In genomic region chr20:60100780-60101179, GRCh38 we compare ENCODE assay signal across 20 cellular contexts.
DNase-seq lines count a peak whose midpoint lies in the region; ATAC-seq, FAIRE-seq and TF ChIP-seq lines count a peak whose summit lies in the region.
"Had no signal": no experiment of that assay in that cellular context is flagged by ENCODE, and none has a peak within 500 bp of the region (broad histone marks: within the 10 kb centered on the region; RNA-seq: fewer than 3 reads in every experiment).

No MANE protein-coding gene starts in this region.

- H3K9me3 ChIP-seq in BLaER1 (peaks cover 23% of the 10 kb centered on the region), GM12878 (replicated peaks; ENCODE audit: control insufficient read depth, insufficient read depth, low read length) (no peaks in the 10 kb centered on the region)
- H3K9me3 ChIP-seq: breast epithelium, gastrocnemius medialis, ovary, SK-N-SH had no signal

- H3K4me1 ChIP-seq in BLaER1 (peaks cover 82% of the 10 kb centered on the region), GM12878 (ENCODE audit: control insufficient read depth, insufficient read depth, low read length) (no peaks in the 10 kb centered on the region)
- H3K4me1 ChIP-seq: breast epithelium had no signal

- ATAC-seq in GM18907 (IDR thresholded peaks at IDR 0.05; ENCODE audit: unreplicated experiment) (peak; percentile 83), HG03460 (IDR thresholded peaks at IDR 0.05; ENCODE audit: unreplicated experiment) (peak; percentile 92), GM12878 (no peak)
- ATAC-seq in stimulated activated effector memory CD8-positive, alpha-beta T cell treated with anti-CD3 and anti-CD28 coated beads, Interleukin-12 subunit alpha, Interleukin-12 subunit beta, amount 100 ng/mL, for 72 hours = no peak
- ATAC-seq: gastrocnemius medialis, left ventricle myocardium superior had no signal

- POLR2A ChIA-PET in GM12878 (lab: Charles Lee) = no interaction called here

- H3K4me2 ChIP-seq in BLaER1 (peak overlapping the region; percentile 86), GM12878 (ENCODE audit: control insufficient read depth, insufficient read depth) (no peak overlapping the region)
- H3K4me2 ChIP-seq: PC-9, SK-N-SH had no signal

- RAD21 ChIA-PET in GM12878 (lab: Charles Lee; ENCODE audit: unreplicated experiment) = no interaction called here

- TF ChIP-seq CTCF in GM12878 (IDR thresholded peaks at IDR 0.05 in 2 of 3, conservative IDR thresholded peaks at IDR 0.05 in 1 of 3; ENCODE audit: control insufficient read depth in 2 of 3, extremely low read depth in 1 of 3, insufficient read depth in 1 of 3, low read depth in 3 of 3, low read length in 3 of 3) (no peak), brain microvascular endothelial cell (IDR thresholded peaks at IDR 0.05; ENCODE audit: low read depth, low read length, missing control alignments) (no peak)

- in situ Hi-C loops in GM12878 (cut with MboI) = no loop called here
- in situ Hi-C loops in brain microvascular endothelial cell (cut with HindIII; ENCODE audit: low pct_ligation_motif_present, low sequenced_read_pairs) = no loop called here

- H4K20me1 ChIP-seq in BLaER1 (no peaks in the 10 kb centered on the region), GM12878 (ENCODE audit: control insufficient read depth, insufficient read depth) (no peaks in the 10 kb centered on the region)

- TF ChIP-seq POLR2A in GM12878 (IDR thresholded peaks at IDR 0.05; ENCODE audit: low read depth, low read length) = no peak

- H3K9ac ChIP-seq in BLaER1 (peak overlapping the region; percentile 48), GM12878 (ENCODE audit: control insufficient read depth, insufficient read depth, low read length) (no peak overlapping the region)
- H3K9ac ChIP-seq: SK-N-SH had no signal

- H3K4me3 Mint-ChIP-seq in stimulated activated effector memory CD8-positive, alpha-beta T cell treated with anti-CD3 and anti-CD28 coated beads, Interleukin-12 subunit alpha, Interleukin-12 subunit beta, amount 100 ng/mL, for 72 hours = no peak overlapping the region
- H3K4me3 Mint-ChIP-seq: activated naive CD8-positive, alpha-beta T cell treated with anti-CD3 and anti-CD28 coated beads for 36 hours; activated T-cell treated with anti-CD3 and anti-CD28 coated beads, Interleukin-2, amount 50 U/mL, for 24 hours had no signal

- H3K4me3 ChIP-seq in BLaER1 = 0 out of 2 replicates have a peak overlapping the region, but pooled peaks have one; percentile 1
- H3K4me3 ChIP-seq in GM12878 = no peak overlapping the region
- no peak overlapping the region for H3K4me3 ChIP-seq in brain microvascular endothelial cell (ENCODE audit: low read depth, low read length)
- H3K4me3 ChIP-seq: breast epithelium, gastrocnemius medialis, ovary, PC-9 had no signal

- H3K27ac Mint-ChIP-seq in stimulated activated effector memory CD8-positive, alpha-beta T cell treated with anti-CD3 and anti-CD28 coated beads, Interleukin-12 subunit alpha, Interleukin-12 subunit beta, amount 100 ng/mL, for 72 hours = no peak overlapping the region
- H3K27ac Mint-ChIP-seq: activated naive CD8-positive, alpha-beta T cell treated with anti-CD3 and anti-CD28 coated beads for 36 hours; activated T-cell treated with anti-CD3 and anti-CD28 coated beads, Interleukin-2, amount 50 U/mL, for 24 hours had no signal

- H3K9me3 Mint-ChIP-seq in stimulated activated effector memory CD8-positive, alpha-beta T cell treated with anti-CD3 and anti-CD28 coated beads, Interleukin-12 subunit alpha, Interleukin-12 subunit beta, amount 100 ng/mL, for 72 hours = no peaks in the 10 kb centered on the region
- H3K9me3 Mint-ChIP-seq: activated naive CD8-positive, alpha-beta T cell treated with anti-CD3 and anti-CD28 coated beads for 36 hours; activated T-cell treated with anti-CD3 and anti-CD28 coated beads, Interleukin-2, amount 50 U/mL, for 24 hours had no signal

- BruUV-seq in GM12878 (replicated peaks; lab: Mats Ljungman, UMichigan) = no TSS peak

- H3K27ac ChIP-seq in BLaER1 = peak overlapping the region; percentile 78; the same call in 1 of the 2 replicates
- H3K27ac ChIP-seq in GM12878 (ENCODE audit: control insufficient read depth, insufficient read depth) = no peak overlapping the region
- no peak overlapping the region for H3K27ac ChIP-seq in brain microvascular endothelial cell
- H3K27ac ChIP-seq: breast epithelium, gastrocnemius medialis, ovary, PC-9 had no signal

- no peaks in the 10 kb centered on the region for H3K36me3 Mint-ChIP-seq in stimulated activated effector memory CD8-positive, alpha-beta T cell treated with anti-CD3 and anti-CD28 coated beads, Interleukin-12 subunit alpha, Interleukin-12 subunit beta, amount 100 ng/mL, for 72 hours
- H3K36me3 Mint-ChIP-seq: activated naive CD8-positive, alpha-beta T cell treated with anti-CD3 and anti-CD28 coated beads for 36 hours had no signal

- no peak for TF ChIP-seq RAD21 in GM12878 (IDR thresholded peaks at IDR 0.05; ENCODE audit: insufficient read depth, low read depth, low read length)

- 2% methylated on average over 5 of the region's 5 CpGs for WGBS in GM12878 (ENCODE audit: insufficient coverage, insufficient replicate concordance, low lambda C conversion rate, missing lambda C conversion rate)

- CTCF ChIA-PET in GM12878 (lab: Yijun Ruan, JAX) = no interaction called here

- H3K27me3 ChIP-seq in BLaER1 = no peaks in the 10 kb centered on the region
- H3K27me3 ChIP-seq in GM12878 (replicated peaks in 1 of 2; ENCODE audit: control insufficient read depth in 2 of 2, insufficient read depth in 2 of 2, low read length in 1 of 2) = no peaks in the 10 kb centered on the region
- no peaks in the 10 kb centered on the region for H3K27me3 ChIP-seq in brain microvascular endothelial cell (replicated peaks)
- H3K27me3 ChIP-seq: breast epithelium, gastrocnemius medialis, ovary had no signal

- no peaks in the 10 kb centered on the region for H3K79me2 ChIP-seq in GM12878 (ENCODE audit: control insufficient read depth, insufficient read depth, low read length)

- DNase-seq in GM12878 (ENCODE audit: low read depth, low spot score) (no peak), NCI-H69 (lab: John Stamatoyannopoulos, UW) (no peak), NCI-H526 treated with DMSO at 0.1 percent for 48 hours (lab: John Stamatoyannopoulos, UW) (no peak), brain microvascular endothelial cell (no peak)
- DNase-seq in stimulated activated effector memory CD8-positive, alpha-beta T cell treated with anti-CD3 and anti-CD28 coated beads, Interleukin-12 subunit alpha, Interleukin-12 subunit beta, amount 100 ng/mL, for 72 hours (ENCODE audit: low spot score in 2 of 2) = no peak
- DNase-seq: activated CD4-positive, alpha-beta T cell treated with anti-CD3 and anti-CD28 coated beads for 4 hours; activated naive CD8-positive, alpha-beta T cell treated with anti-CD3 and anti-CD28 coated beads for 36 hours; activated T-cell treated with anti-CD3 and anti-CD28 coated beads, Interleukin-2, amount 50 U/mL, for 24 hours; dermis blood vessel endothelial cell; gastrocnemius medialis; left ventricle myocardium superior; NCI-H446 treated with DMSO at 0.1 percent for 48 hours; ovary; PC-9; SK-N-SH had no signal

- H3K4me1 Mint-ChIP-seq in stimulated activated effector memory CD8-positive, alpha-beta T cell treated with anti-CD3 and anti-CD28 coated beads, Interleukin-12 subunit alpha, Interleukin-12 subunit beta, amount 100 ng/mL, for 72 hours = peaks cover 12% of the 10 kb centered on the region

- H2AFZ ChIP-seq in GM12878 (ENCODE audit: control insufficient read depth, low read depth, low read length) = no peak overlapping the region
- H2AFZ ChIP-seq: PC-9 had no signal

- SMC1A ChIA-PET in GM12878 (lab: Charles Lee; ENCODE audit: uncharacterized antibody, unreplicated experiment) = no interaction called here

- H3K36me3 ChIP-seq in BLaER1 (no peaks in the 10 kb centered on the region), GM12878 (ENCODE audit: control insufficient read depth in 2 of 2, insufficient read depth in 2 of 2, low read length in 1 of 2) (no peaks in the 10 kb centered on the region), brain microvascular endothelial cell (replicated peaks) (no peaks in the 10 kb centered on the region)
- H3K36me3 ChIP-seq: breast epithelium, gastrocnemius medialis, ovary had no signal

- intact Hi-C loops in GM12878 (cut with micrococcal nuclease; ENCODE audit: unreplicated experiment) = no loop called here

- TF ChIP-seq EP300 in GM12878 (IDR thresholded peaks at IDR 0.05; ENCODE audit: borderline replicate concordance in 1 of 2, control insufficient read depth in 1 of 2, low read depth in 2 of 2, low read length in 2 of 2) = no peak

- no peak for FAIRE-seq in GM12878 (lab: Jason Lieb, UNC)
- FAIRE-seq: H54 had no signal

TF ChIP-seq in GM12878, 131 proteins besides CTCF, POLR2A, EP300 and RAD21:
- TF ChIP-seq RB1 (IDR thresholded peaks at IDR 0.05; ENCODE audit: borderline replicate concordance) = no peak
- no peak for TF ChIP-seq POLR2AphosphoS5 (IDR thresholded peaks at IDR 0.05; ENCODE audit: low read length)
- TF ChIP-seq ATF3 (IDR thresholded peaks at IDR 0.05; ENCODE audit: borderline replicate concordance, extremely low read depth, low read depth, low read length) = no peak
- peak; percentile 43; the same call in 1 of the 2 replicates for TF ChIP-seq PAX5 (IDR thresholded peaks at IDR 0.05; ENCODE audit: borderline replicate concordance, low read depth, low read length)

Comparison
In these comparisons a context has a peak if more than half of its experiments do, and no peak if none do; other contexts are left out.
1. ATAC-seq: peak in GM18907 (single experiment) and HG03460 (single experiment); none in GM12878 (single experiment) and stimulated activated effector memory CD8-positive, alpha-beta T cell treated with anti-CD3 and anti-CD28 coated beads, Interleukin-12 subunit alpha, Interleukin-12 subunit beta, amount 100 ng/mL, for 72 hours (single experiment).